In the genomic region with DNA sequence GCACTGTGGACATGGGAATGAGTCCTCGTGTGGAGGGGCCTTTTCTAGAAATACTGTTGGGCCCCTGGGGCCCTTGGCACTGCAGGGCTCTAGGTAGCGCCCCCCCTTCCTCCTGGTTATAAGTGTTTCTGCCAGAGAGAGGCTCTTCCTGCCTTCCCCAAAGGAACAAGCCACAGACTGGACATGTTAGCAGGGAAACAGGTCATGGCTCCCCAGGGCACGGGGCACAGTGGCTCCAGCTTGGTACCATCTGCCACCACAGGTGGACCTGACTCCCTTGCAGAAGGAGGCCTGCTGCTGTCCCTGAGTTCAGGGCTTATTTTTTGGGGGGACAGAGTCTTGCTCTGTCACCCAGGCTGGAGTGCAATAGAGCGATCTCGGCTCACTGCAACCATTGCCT, we compare ENCODE assay signal across 25 cellular contexts.
"Had no signal": no experiment of that assay in that cellular context is flagged by ENCODE, and none has a peak within 500 bp of the region (broad histone marks: within the 10 kb centered on the region; RNA-seq: fewer than 3 reads in every experiment).

No MANE protein-coding gene starts in this region.

- H3K9me3 ChIP-seq: Peyer's patch, SJSA1 had no signal

- DNase-seq: activated CD4-positive, alpha-beta T cell treated with anti-CD3 and anti-CD28 coated beads for 48 hours; activated CD4-positive, alpha-beta T cell treated with anti-CD3 and anti-CD28 coated beads, Interleukin-2, amount 50 U/mL, for 4 hours; activated CD4-positive, CD25-positive, alpha-beta regulatory T cell treated with anti-CD3 and anti-CD28 coated beads, Interleukin-2, amount 50 U/mL, for 72 hours; activated CD8-positive, alpha-beta memory T cell treated with anti-CD3 and anti-CD28 coated beads, Interleukin-2, amount 10 ng/mL, durations not matched to agents 7 days and 5 days; activated effector memory CD4-positive, alpha-beta T cell treated with Interleukin-2 at 50 U/mL for 16 hours; activated naive CD4-positive, alpha-beta T cell; activated naive CD8-positive, alpha-beta T cell treated with anti-CD3 and anti-CD28 coated beads, Interleukin-2, amount 50 U/mL, for 24 hours; activated T-cell treated with anti-CD3 and anti-CD28 coated beads, Interleukin-2, amount 50 U/mL, for 24 hours; amniotic stem cell; Karpas-422; MM.1S; NCI-H1105; NCI-H1436 treated with DMSO at 0.1 percent for 48 hours; NCI-H187; NCI-H2081; NCI-H510A treated with DMSO at 0.1 percent for 48 hours; NCI-H69; Peyer's patch; SHP77; SW 1271 had no signal

- H3K27ac ChIP-seq: Peyer's patch, SJSA1 had no signal

- ATAC-seq: activated CD8-positive, alpha-beta memory T cell treated with anti-CD3 and anti-CD28 coated beads, Interleukin-2, amount 10 ng/mL, durations not matched to agents 7 days and 5 days; activated naive CD4-positive, alpha-beta T cell treated with anti-CD3 and anti-CD28 coated beads, Interleukin-2, amount 50 U/mL, for 72 hours; activated naive CD8-positive, alpha-beta T cell treated with anti-CD3 and anti-CD28 coated beads, Interleukin-2, amount 50 U/mL, for 24 hours; K562; SK-N-SH treated with all-trans-retinoic acid at 6 μM for 48 hours; WTC11 had no signal

- H3K4me3 ChIP-seq: K562, Peyer's patch, SJSA1 had no signal

- H3K27me3 ChIP-seq: Peyer's patch, SJSA1 had no signal
